25 cellular contexts compared by ENCODE assay signal in genomic region chr17:33941744-33942143, GRCh38.
"Had no signal": no experiment of that assay in that cellular context is flagged by ENCODE, and none has a peak within 500 bp of the region (broad histone marks: within the 10 kb centered on the region; RNA-seq: fewer than 3 reads in every experiment).

No MANE protein-coding gene starts in this region.

- DNase-seq: colonic mucosa; cortex of kidney; effector CD8-positive, alpha-beta T cell; effector memory CD8-positive, alpha-beta T cell; endodermal cell; esophagus squamous epithelium; foreskin fibroblast; foreskin melanocyte; gastrocnemius medialis; glutamatergic neuron; head of caudate nucleus; heart right ventricle; hippocampal formation; left cardiac atrium; left lung; left ventricle myocardium superior; lower lobe of right lung; mesenchymal stem cell; midbrain had no signal

- ATAC-seq: effector memory CD8-positive, alpha-beta T cell; esophagus mucosa; gastrocnemius medialis; left lung; lower lobe of right lung had no signal

- H3K4me1 ChIP-seq: colonic mucosa, gastrocnemius medialis, left lung, lower lobe of right lung had no signal

- H3K4me3 ChIP-seq: colonic mucosa, esophagus squamous epithelium, gastrocnemius medialis, heart right ventricle, left lung, lower lobe of right lung had no signal

- H3K27me3 ChIP-seq: colonic mucosa, gastrocnemius medialis had no signal

- H3K9me3 ChIP-seq: colonic mucosa, esophagus squamous epithelium, gastrocnemius medialis, heart right ventricle, left lung, lower lobe of right lung had no signal

- FAIRE-seq: endometrium, islet of Langerhans, keratinocyte had no signal

- H3K36me3 ChIP-seq: colonic mucosa, esophagus squamous epithelium, gastrocnemius medialis, heart right ventricle, left lung, lower lobe of right lung had no signal

- H3K9me3 Mint-ChIP-seq: dendritic cell treated with granulocyte-macrophage colony-stimulating factor and Interleukin-4, amounts not matched to agents 40 ng/mL and 50 ng/mL, for 4 days; effector memory CD8-positive, alpha-beta T cell; endodermal cell had no signal

- H3K4me3 Mint-ChIP-seq: dendritic cell treated with granulocyte-macrophage colony-stimulating factor and Interleukin-4, amounts not matched to agents 40 ng/mL and 50 ng/mL, for 4 days; effector memory CD8-positive, alpha-beta T cell; endodermal cell had no signal

- H3K27ac Mint-ChIP-seq: dendritic cell treated with granulocyte-macrophage colony-stimulating factor and Interleukin-4, amounts not matched to agents 40 ng/mL and 50 ng/mL, for 4 days; effector memory CD8-positive, alpha-beta T cell; endodermal cell had no signal

- H3K27me3 Mint-ChIP-seq: dendritic cell treated with granulocyte-macrophage colony-stimulating factor and Interleukin-4, amounts not matched to agents 40 ng/mL and 50 ng/mL, for 4 days had no signal

- H3K27ac ChIP-seq: colonic mucosa, epithelial cell of prostate, esophagus squamous epithelium, gastrocnemius medialis, heart right ventricle, left lung, lower lobe of right lung had no signal
